In genomic region chr10:50362547-50363125, GRCh38 we compare ENCODE assay signal across 11 cellular contexts.
DNase-seq lines count a peak whose midpoint lies in the region; ATAC-seq and TF ChIP-seq lines count a peak whose summit lies in the region.
"Had no signal": no experiment of that assay in that cellular context is flagged by ENCODE, and none has a peak within 500 bp of the region (broad histone marks: within the 10 kb centered on the region; RNA-seq: fewer than 3 reads in every experiment).

No MANE protein-coding gene starts in this region.

- H3K9me3 ChIP-seq in DOHH2 (ENCODE audit: control insufficient read depth, insufficient read depth, low read length) = no peaks in the 10 kb centered on the region
- H3K9me3 ChIP-seq in T-helper 17 cell (ENCODE audit: control insufficient read depth, low read length, poor library complexity, severe bottlenecking) = no peaks in the 10 kb centered on the region
- 0 out of 2 replicates have a peak, but pooled peaks cover 4% of the 10 kb centered on the region for H3K9me3 ChIP-seq in SK-N-SH

- no peak for TF ChIP-seq RAD21 in SK-N-SH (IDR thresholded peaks at IDR 0.05; ENCODE audit: low read length)

- H3F3A ChIP-seq in DOHH2 (ENCODE audit: control insufficient read depth, insufficient read depth) = peaks cover 33% of the 10 kb centered on the region
- no peaks in the 10 kb centered on the region for H3F3A ChIP-seq in SK-N-SH (replicated peaks; ENCODE audit: insufficient read depth)

- WGBS in SK-N-SH (ENCODE audit: low lambda C conversion rate) = 94% methylated on average over 2 of the region's 2 CpGs

- ATAC-seq in GM19452 (IDR thresholded peaks at IDR 0.05; ENCODE audit: unreplicated experiment) (peak; percentile 66), HG03108 (IDR thresholded peaks at IDR 0.05; ENCODE audit: unreplicated experiment) (peak; percentile 72), T-helper 17 cell (peak; percentile 63)

- CTCF ChIA-PET in SK-N-SH (lab: Yijun Ruan, JAX) = no interaction called here

- H3K4me3 Mint-ChIP-seq in T-helper 17 cell = no peak overlapping the region
- H3K4me3 Mint-ChIP-seq: activated naive CD4-positive, alpha-beta T cell treated with anti-CD3 and anti-CD28 coated beads, Interleukin-2, amount 10 ng/mL, durations not matched to agents 7 days and 5 days had no signal

- H4K20me1 ChIP-seq in DOHH2 (ENCODE audit: control insufficient read depth, insufficient read depth, low read depth, low read length) (no peaks in the 10 kb centered on the region), SK-N-SH (ENCODE audit: insufficient read depth) (no peaks in the 10 kb centered on the region)

- TF ChIP-seq EP300 in SK-N-SH (IDR thresholded peaks at IDR 0.05; ENCODE audit: borderline replicate concordance in 1 of 2, low read depth in 1 of 2, low read length in 1 of 2) = no peak

- H3K27me3 Mint-ChIP-seq in T-helper 17 cell = no peaks in the 10 kb centered on the region
- H3K27me3 Mint-ChIP-seq: activated naive CD4-positive, alpha-beta T cell treated with anti-CD3 and anti-CD28 coated beads, Interleukin-2, amount 10 ng/mL, durations not matched to agents 7 days and 5 days had no signal

- H3K4me2 ChIP-seq in DOHH2 (ENCODE audit: low read length) (peak overlapping the region; percentile 89), SK-N-SH (no peak overlapping the region)

- peaks cover 54% of the 10 kb centered on the region for H3K4me1 ChIP-seq in DOHH2 (ENCODE audit: control insufficient read depth, low read length)
- no peaks in the 10 kb centered on the region; a peak in 1 of 4 replicates for H3K4me1 ChIP-seq in SK-N-SH (ENCODE audit: control insufficient read depth in 1 of 2, insufficient read depth in 2 of 2, low read depth in 1 of 2, low read length in 1 of 2)

- H3K9me2 ChIP-seq in DOHH2 (replicated peaks; ENCODE audit: control insufficient read depth, low read length) (no peaks in the 10 kb centered on the region), SK-N-SH (no peaks in the 10 kb centered on the region)

- no peak overlapping the region for H2AFZ ChIP-seq in SK-N-SH (ENCODE audit: low read depth)

- H3K9ac ChIP-seq in SK-N-SH = no peak overlapping the region

- H3K27me3 ChIP-seq in DOHH2 (ENCODE audit: control insufficient read depth, low read length) (no peaks in the 10 kb centered on the region), SK-N-SH (ENCODE audit: insufficient read depth) (no peaks in the 10 kb centered on the region)

- H3K27ac ChIP-seq in DOHH2 (ENCODE audit: low read depth, low read length) = peak overlapping the region; percentile 95
- no peak overlapping the region for H3K27ac ChIP-seq in SK-N-SH (ENCODE audit: low read depth in 2 of 2, low read length in 1 of 2)

- peaks cover 13% of the 10 kb centered on the region for H3K36me3 Mint-ChIP-seq in T-helper 17 cell (ENCODE audit: low read depth)

- H3K4me3 ChIP-seq in DOHH2 (ENCODE audit: low read length) = peak overlapping the region; percentile 80
- no peak overlapping the region for H3K4me3 ChIP-seq in SK-N-SH (ENCODE audit: low read depth in 2 of 2, low read length in 1 of 2)

- peaks cover 18% of the 10 kb centered on the region for H3K36me3 ChIP-seq in DOHH2 (ENCODE audit: control insufficient read depth, low read length)
- H3K36me3 ChIP-seq in SK-N-SH (replicated peaks in 1 of 2; ENCODE audit: control insufficient read depth in 1 of 2, insufficient read depth in 2 of 2, low read length in 1 of 2) = peaks cover 0 to 9% of the 10 kb centered on the region in 2 experiments

- no peak overlapping the region for H3K27ac Mint-ChIP-seq in T-helper 17 cell
- H3K27ac Mint-ChIP-seq: activated naive CD4-positive, alpha-beta T cell treated with anti-CD3 and anti-CD28 coated beads, Interleukin-2, amount 10 ng/mL, durations not matched to agents 7 days and 5 days had no signal

- POLR2A ChIA-PET in SK-N-SH (lab: Yijun Ruan, JAX) = no interaction called here

- DNase-seq in T-helper 17 cell (no peak), SK-N-SH (no peak), hepatic stellate cell (ENCODE audit: low spot score) (no peak)
- no peak for DNase-seq in stimulated activated CD4-positive, alpha-beta T cell treated with anti-CD3 and anti-CD28 coated beads, Interleukin-4, amount 100 ng/mL, for 1 hour
- DNase-seq in stimulated activated CD4-positive, alpha-beta T cell treated with anti-CD3 and anti-CD28 coated beads, Interleukin-4, amount 100 ng/mL, for 4 hours = no peak
- DNase-seq: activated naive CD4-positive, alpha-beta T cell treated with anti-CD3 and anti-CD28 coated beads, Interleukin-2, amount 10 ng/mL, durations not matched to agents 7 days and 5 days; DMS 273 treated with DMSO at 0.1 percent for 48 hours; stimulated activated CD4-positive, alpha-beta T cell treated with anti-CD3 and anti-CD28 coated beads, Interleukin-4, amount 100 ng/mL, for 24 hours had no signal

- H3K79me2 ChIP-seq in DOHH2 (ENCODE audit: control insufficient read depth, low read length) (peaks cover 42% of the 10 kb centered on the region), SK-N-SH (ENCODE audit: insufficient read depth) (peaks cover 25% of the 10 kb centered on the region; the same call in 1 of the 2 replicates)

- H3K4me1 Mint-ChIP-seq in T-helper 17 cell = peaks cover 16% of the 10 kb centered on the region

- no peak for TF ChIP-seq CTCF in DOHH2 (IDR thresholded peaks at IDR 0.05; ENCODE audit: low read depth, low read length, poor library complexity, severe bottlenecking)
- no peak for TF ChIP-seq CTCF in SK-N-SH (IDR thresholded peaks at IDR 0.05)

TF ChIP-seq in SK-N-SH, 30 proteins besides CTCF, POLR2A, EP300 and RAD21:
- TF ChIP-seq GATA2 (CRISPR knock-in tag; IDR thresholded peaks at IDR 0.05) (no peak), FOXM1 (IDR thresholded peaks at IDR 0.05; ENCODE audit: low read depth) (no peak), SMC3 (IDR thresholded peaks at IDR 0.05; ENCODE audit: low read depth, low read length) (no peak), TAF1 (IDR thresholded peaks at IDR 0.05; ENCODE audit: borderline replicate concordance, low read depth, low read length) (no peak), NFIC (IDR thresholded peaks at IDR 0.05; ENCODE audit: borderline replicate concordance) (no peak), USF1 (IDR thresholded peaks at IDR 0.05; ENCODE audit: borderline replicate concordance, low read depth) (no peak), FOSL2 (IDR thresholded peaks at IDR 0.05; ENCODE audit: borderline replicate concordance, low read depth) (no peak), MXI1 (IDR thresholded peaks at IDR 0.05; ENCODE audit: low read depth, low read length) (no peak), SIN3A (IDR thresholded peaks at IDR 0.05; ENCODE audit: borderline replicate concordance, low read depth, low read length) (no peak), ELF1 (IDR thresholded peaks at IDR 0.05) (no peak), TEAD4 (IDR thresholded peaks at IDR 0.05; ENCODE audit: borderline replicate concordance, insufficient read depth) (no peak), MAX (IDR thresholded peaks at IDR 0.05; ENCODE audit: low read depth) (no peak)
